Comparison of ENCODE assay signal across 1 cellular context in genomic region chr16:26644912-26645543, GRCh38.
TF ChIP-seq lines count a peak whose summit lies in the region.

No MANE protein-coding gene starts in this region.

TF ChIP-seq in HepG2, 621 proteins besides CTCF, POLR2A, EP300 and RAD21 (continued from another document):
- TF ChIP-seq, protein P1, sequence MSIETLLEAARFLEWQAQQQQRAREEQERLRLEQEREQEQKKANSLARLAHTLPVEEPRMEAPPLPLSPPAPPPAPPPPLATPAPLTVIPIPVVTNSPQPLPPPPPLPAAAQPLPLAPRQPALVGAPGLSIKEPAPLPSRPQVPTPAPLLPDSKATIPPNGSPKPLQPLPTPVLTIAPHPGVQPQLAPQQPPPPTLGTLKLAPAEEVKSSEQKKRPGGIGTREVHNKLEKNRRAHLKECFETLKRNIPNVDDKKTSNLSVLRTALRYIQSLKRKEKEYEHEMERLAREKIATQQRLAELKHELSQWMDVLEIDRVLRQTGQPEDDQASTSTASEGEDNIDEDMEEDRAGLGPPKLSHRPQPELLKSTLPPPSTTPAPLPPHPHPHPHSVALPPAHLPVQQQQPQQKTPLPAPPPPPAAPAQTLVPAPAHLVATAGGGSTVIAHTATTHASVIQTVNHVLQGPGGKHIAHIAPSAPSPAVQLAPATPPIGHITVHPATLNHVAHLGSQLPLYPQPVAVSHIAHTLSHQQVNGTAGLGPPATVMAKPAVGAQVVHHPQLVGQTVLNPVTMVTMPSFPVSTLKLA (IDR thresholded peaks at IDR 0.05), result peak; percentile 57
